ENCODE assay signal across 10 cellular contexts in the genomic region with DNA sequence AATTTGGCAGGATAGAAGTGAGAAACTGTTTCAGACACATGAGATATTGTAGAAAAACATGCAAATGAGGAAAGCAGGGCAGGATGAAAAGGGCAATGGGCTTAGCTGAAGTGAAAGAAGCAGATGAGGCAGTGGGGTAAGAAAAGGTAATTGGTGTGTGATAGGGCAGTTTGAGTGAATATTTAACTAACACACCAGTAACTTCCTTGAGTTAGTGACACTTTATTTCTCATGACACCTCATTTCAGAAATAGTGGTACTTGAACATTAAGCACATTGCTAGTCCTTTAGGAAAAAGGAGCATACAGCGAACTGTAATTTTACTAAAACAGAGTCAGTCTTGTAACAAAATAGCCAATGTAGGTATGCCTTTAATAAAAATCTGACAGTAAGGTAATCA.
DNase-seq lines count a peak whose midpoint lies in the region; ATAC-seq and TF ChIP-seq lines count a peak whose summit lies in the region.
"Had no signal": no experiment of that assay in that cellular context is flagged by ENCODE, and none has a peak within 500 bp of the region (broad histone marks: within the 10 kb centered on the region; RNA-seq: fewer than 3 reads in every experiment).

No MANE protein-coding gene starts in this region.

- peak; percentile 19 for DNase-seq in GM20000 (ENCODE audit: low spot score)
- DNase-seq in GM13976 (ENCODE audit: low spot score) = no peak
- no peak for DNase-seq in dermis blood vessel endothelial cell
- DNase-seq in ACHN = no peak
- no peak for DNase-seq in NCI-H345 treated with DMSO at 0.1 percent for 48 hours (lab: John Stamatoyannopoulos, UW; ENCODE audit: unreplicated experiment)
- DNase-seq: amniotic stem cell, glutamatergic neuron had no signal

- TF ChIP-seq CTCF in GM20000 (IDR thresholded peaks at IDR 0.05; ENCODE audit: extremely low read depth, missing control alignments) (no peak), GM13976 (IDR thresholded peaks at IDR 0.05; ENCODE audit: borderline replicate concordance, control extremely low read depth, extremely low read depth, insufficient read depth, missing control alignments) (no peak)

- ATAC-seq in GM18511 (IDR thresholded peaks at IDR 0.05; ENCODE audit: unreplicated experiment) = peak; percentile 88
- peak; percentile 97 for ATAC-seq in HG02943 (IDR thresholded peaks at IDR 0.05; ENCODE audit: low read depth, unreplicated experiment)
- peak; percentile 96 for ATAC-seq in HG03571 (IDR thresholded peaks at IDR 0.05; ENCODE audit: unreplicated experiment)

- in situ Hi-C loops in GM13976 (cut with MboI; ENCODE audit: low sequenced_read_pairs, unreplicated experiment) (no loop called here), ACHN (cut with HindIII; ENCODE audit: low pct_ligation_motif_present, low pct_unique_long_range_greater_than_20kb, low sequenced_read_pairs) (no loop called here)
